In the genomic region with DNA sequence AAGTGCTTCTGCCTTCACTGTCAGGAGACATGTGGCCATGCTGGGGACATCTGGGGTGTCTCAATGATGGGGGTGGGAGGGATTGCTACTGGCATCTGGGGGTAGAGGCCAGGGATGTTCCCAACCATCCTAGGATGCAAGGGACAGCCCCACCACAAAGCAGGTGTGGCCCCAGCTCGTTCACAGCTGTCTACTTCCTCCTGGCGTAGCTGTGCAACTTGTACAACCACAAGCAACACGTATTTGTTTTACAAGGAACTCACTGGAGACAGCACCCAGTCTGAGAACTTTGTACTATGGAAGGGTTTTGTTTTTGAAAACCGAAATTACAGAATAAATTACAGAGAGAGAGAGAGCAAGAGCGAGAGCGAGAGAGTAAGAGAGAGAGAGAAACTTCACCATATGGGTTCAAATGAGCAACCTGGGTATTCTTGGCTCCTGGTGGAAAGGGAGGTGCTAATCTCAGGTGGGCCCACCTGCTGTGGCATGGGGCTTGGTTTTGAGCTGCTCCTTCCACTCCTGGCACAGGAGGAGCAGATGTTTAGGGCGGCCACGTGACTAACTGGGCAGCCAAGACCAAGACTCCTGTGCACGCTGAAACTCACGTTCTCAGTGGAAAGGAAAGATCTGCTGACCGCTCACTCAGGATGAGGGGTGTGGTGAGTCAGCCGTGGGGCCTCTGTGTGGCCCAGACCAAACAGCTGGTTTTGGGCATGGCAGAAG, we compare ENCODE assay signal across 8 cellular contexts. TPM values are rescaled to one million over a fixed set of nuclear protein-coding genes. Genes with fewer than 3 reads are reported as not detected.
A peak's percentile ranks its signal among the peaks of the same experiment; 100 is the strongest.
DNase-seq lines count a peak whose midpoint lies in the region; ATAC-seq and TF ChIP-seq lines count a peak whose summit lies in the region.

No MANE protein-coding gene starts in this region.

- peak; percentile 47 for DNase-seq in GM13976 (ENCODE audit: low spot score)
- DNase-seq in Jurkat, Clone E6-1 (ENCODE audit: low read depth, low spot score) = peak; percentile 45
- no peak for DNase-seq in cortex of kidney (lab: John Stamatoyannopoulos, UW)
- DNase-seq in superior temporal gyrus (ENCODE audit: extremely low spot score) = no peak
- no peak for DNase-seq in hypothalamus (lab: John Stamatoyannopoulos, UW)

- ATAC-seq in GM21381 (IDR thresholded peaks at IDR 0.05; ENCODE audit: unreplicated experiment) (peak; percentile 37), esophagus mucosa (peak; percentile 33), GM18519 (IDR thresholded peaks at IDR 0.05; ENCODE audit: low FRiP score, unreplicated experiment) (no peak)

- no peak for TF ChIP-seq CTCF in GM13976 (IDR thresholded peaks at IDR 0.05; ENCODE audit: borderline replicate concordance, control extremely low read depth, extremely low read depth, insufficient read depth, missing control alignments)

- in situ Hi-C loops in GM13976 (cut with MboI; ENCODE audit: low sequenced_read_pairs, unreplicated experiment) = no loop called here

- no peak overlapping the region for H3K4me3 ChIP-seq in Jurkat, Clone E6-1 (ENCODE audit: low read length)

RNA-seq across cellular contexts. Expression of a gene that starts 17.5 kb away (rescaled TPM):
- polyA plus RNA-seq in Jurkat, Clone E6-1 (2012; ENCODE audit: insufficient read depth, insufficient read length) = not detected
- 0.28 TPM for total RNA-seq in esophagus mucosa

RNA-seq across cellular contexts. Expression of a gene that starts 52.9 kb away (rescaled TPM):
- 138 TPM for polyA plus RNA-seq in Jurkat, Clone E6-1 (2012; ENCODE audit: insufficient read depth, insufficient read length)
- 132 TPM for total RNA-seq in esophagus mucosa

Comparison
In these comparisons a context has a peak if more than half of its experiments do, and no peak if none do; other contexts are left out.
1. DNase-seq: peak in GM13976 (single experiment) and Jurkat, Clone E6-1 (single experiment); none in cortex of kidney (single experiment), superior temporal gyrus (single experiment) and hypothalamus (0 of 51).